In genomic region chr22:50004923-50005322, GRCh38 we compare ENCODE assay signal across 22 cellular contexts. TPM values are rescaled to one million over a fixed set of nuclear protein-coding genes. Genes with fewer than 3 reads are reported as not detected.
"Had no signal": no experiment of that assay in that cellular context is flagged by ENCODE, and none has a peak within 500 bp of the region (broad histone marks: within the 10 kb centered on the region; RNA-seq: fewer than 3 reads in every experiment).

No MANE protein-coding gene starts in this region.

- H3K27ac Mint-ChIP-seq: activated CD8-positive, alpha-beta memory T cell treated with anti-CD3 and anti-CD28 coated beads, Interleukin-2, amount 10 ng/mL, durations not matched to agents 7 days and 5 days; activated naive CD4-positive, alpha-beta T cell treated with anti-CD3 and anti-CD28 coated beads, Interleukin-2, amount 50 U/mL, for 24 hours had no signal

- ATAC-seq: activated CD8-positive, alpha-beta memory T cell treated with anti-CD3 and anti-CD28 coated beads, Interleukin-2, amount 10 ng/mL, durations not matched to agents 7 days and 5 days; lower lobe of right lung; naive thymus-derived CD8-positive, alpha-beta T cell; right cardiac atrium; stimulated activated naive CD8-positive, alpha-beta T cell treated with anti-CD3 and anti-CD28 coated beads, Interleukin-15, Interleukin-2, amounts not matched to agents 100 U/mL and 50 U/mL, for 24 hours had no signal

- H3K36me3 Mint-ChIP-seq: activated CD8-positive, alpha-beta memory T cell treated with anti-CD3 and anti-CD28 coated beads, Interleukin-2, amount 10 ng/mL, durations not matched to agents 7 days and 5 days; activated naive CD4-positive, alpha-beta T cell treated with anti-CD3 and anti-CD28 coated beads, Interleukin-2, amount 50 U/mL, for 24 hours; naive thymus-derived CD8-positive, alpha-beta T cell had no signal

- H3K9me3 Mint-ChIP-seq: activated naive CD4-positive, alpha-beta T cell treated with anti-CD3 and anti-CD28 coated beads, Interleukin-2, amount 50 U/mL, for 24 hours; central memory CD8-positive, alpha-beta T cell; naive thymus-derived CD8-positive, alpha-beta T cell had no signal

- H3K27me3 Mint-ChIP-seq: activated naive CD4-positive, alpha-beta T cell treated with anti-CD3 and anti-CD28 coated beads, Interleukin-2, amount 50 U/mL, for 24 hours; central memory CD8-positive, alpha-beta T cell had no signal

- DNase-seq: activated CD4-positive, alpha-beta T cell treated with anti-CD3 and anti-CD28 coated beads, Interleukin-2, amount 50 U/mL, for 4 hours; activated CD8-positive, alpha-beta memory T cell treated with anti-CD3 and anti-CD28 coated beads, Interleukin-2, amount 10 ng/mL, durations not matched to agents 7 days and 5 days; activated effector memory CD4-positive, alpha-beta T cell treated with Interleukin-2 at 50 U/mL for 16 hours; cortex of kidney; erythroblast; foreskin melanocyte; glutamatergic neuron; hypothalamus; naive thymus-derived CD8-positive, alpha-beta T cell; stimulated activated CD4-positive, alpha-beta T cell treated with anti-CD3 and anti-CD28 coated beads, Interleukin-2, amount 100 ng/mL, for 24 hours; stimulated activated naive CD8-positive, alpha-beta T cell treated with anti-CD3 and anti-CD28 coated beads, Interleukin-15, Interleukin-2, amounts not matched to agents 100 U/mL and 50 U/mL, for 24 hours; substantia nigra; uterus had no signal

- H3K4me3 Mint-ChIP-seq: activated CD8-positive, alpha-beta memory T cell treated with anti-CD3 and anti-CD28 coated beads, Interleukin-2, amount 10 ng/mL, durations not matched to agents 7 days and 5 days; activated naive CD4-positive, alpha-beta T cell treated with anti-CD3 and anti-CD28 coated beads, Interleukin-2, amount 50 U/mL, for 24 hours; central memory CD8-positive, alpha-beta T cell had no signal

- H3K4me1 Mint-ChIP-seq: activated naive CD4-positive, alpha-beta T cell treated with anti-CD3 and anti-CD28 coated beads, Interleukin-2, amount 50 U/mL, for 24 hours; central memory CD8-positive, alpha-beta T cell had no signal

RNA-seq across cellular contexts. Expression of gene IL17REL, which starts 7.6 kb away (rescaled TPM):
- total RNA-seq: ascending aorta; mesenteric fat pad; naive thymus-derived CD8-positive, alpha-beta T cell; osteocyte; skeletal muscle tissue; tibial nerve had no signal

RNA-seq across cellular contexts. Expression of gene TTLL8, which starts 53.2 kb away (rescaled TPM):
- total RNA-seq: activated CD8-positive, alpha-beta memory T cell treated with anti-CD3 and anti-CD28 coated beads, Interleukin-2, amount 10 ng/mL, durations not matched to agents 7 days and 5 days; ascending aorta; lower lobe of right lung; mesenteric fat pad; naive thymus-derived CD8-positive, alpha-beta T cell; osteocyte; right cardiac atrium; skeletal muscle tissue; tibial nerve; uterus had no signal
